ENCODE assay signal across 1 cellular context in the genomic region with DNA sequence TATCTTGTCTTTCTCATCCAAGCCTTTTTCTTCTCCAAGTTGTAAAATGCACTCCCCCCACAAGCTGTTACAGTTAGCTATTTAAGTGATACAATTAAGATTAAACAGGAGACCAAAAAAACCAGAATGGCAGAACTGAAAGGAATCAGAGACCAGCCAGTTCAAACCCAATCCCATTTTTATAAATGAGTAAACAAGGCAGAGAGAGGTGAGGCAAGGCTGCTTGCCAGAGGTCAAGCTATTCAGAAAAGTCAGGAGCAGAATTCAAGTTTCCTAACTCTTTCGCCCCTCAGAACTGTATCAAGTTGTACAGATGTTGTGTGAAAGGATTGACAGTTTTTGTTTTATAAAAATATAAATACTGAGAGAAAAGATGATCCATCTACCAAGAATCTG.
A peak's percentile ranks its signal among the peaks of the same experiment; 100 is the strongest.
TF ChIP-seq lines count a peak whose summit lies in the region.

No MANE protein-coding gene starts in this region.

TF ChIP-seq in K562, 482 proteins besides CTCF, POLR2A, EP300 and RAD21:
- TF ChIP-seq, protein P1, sequence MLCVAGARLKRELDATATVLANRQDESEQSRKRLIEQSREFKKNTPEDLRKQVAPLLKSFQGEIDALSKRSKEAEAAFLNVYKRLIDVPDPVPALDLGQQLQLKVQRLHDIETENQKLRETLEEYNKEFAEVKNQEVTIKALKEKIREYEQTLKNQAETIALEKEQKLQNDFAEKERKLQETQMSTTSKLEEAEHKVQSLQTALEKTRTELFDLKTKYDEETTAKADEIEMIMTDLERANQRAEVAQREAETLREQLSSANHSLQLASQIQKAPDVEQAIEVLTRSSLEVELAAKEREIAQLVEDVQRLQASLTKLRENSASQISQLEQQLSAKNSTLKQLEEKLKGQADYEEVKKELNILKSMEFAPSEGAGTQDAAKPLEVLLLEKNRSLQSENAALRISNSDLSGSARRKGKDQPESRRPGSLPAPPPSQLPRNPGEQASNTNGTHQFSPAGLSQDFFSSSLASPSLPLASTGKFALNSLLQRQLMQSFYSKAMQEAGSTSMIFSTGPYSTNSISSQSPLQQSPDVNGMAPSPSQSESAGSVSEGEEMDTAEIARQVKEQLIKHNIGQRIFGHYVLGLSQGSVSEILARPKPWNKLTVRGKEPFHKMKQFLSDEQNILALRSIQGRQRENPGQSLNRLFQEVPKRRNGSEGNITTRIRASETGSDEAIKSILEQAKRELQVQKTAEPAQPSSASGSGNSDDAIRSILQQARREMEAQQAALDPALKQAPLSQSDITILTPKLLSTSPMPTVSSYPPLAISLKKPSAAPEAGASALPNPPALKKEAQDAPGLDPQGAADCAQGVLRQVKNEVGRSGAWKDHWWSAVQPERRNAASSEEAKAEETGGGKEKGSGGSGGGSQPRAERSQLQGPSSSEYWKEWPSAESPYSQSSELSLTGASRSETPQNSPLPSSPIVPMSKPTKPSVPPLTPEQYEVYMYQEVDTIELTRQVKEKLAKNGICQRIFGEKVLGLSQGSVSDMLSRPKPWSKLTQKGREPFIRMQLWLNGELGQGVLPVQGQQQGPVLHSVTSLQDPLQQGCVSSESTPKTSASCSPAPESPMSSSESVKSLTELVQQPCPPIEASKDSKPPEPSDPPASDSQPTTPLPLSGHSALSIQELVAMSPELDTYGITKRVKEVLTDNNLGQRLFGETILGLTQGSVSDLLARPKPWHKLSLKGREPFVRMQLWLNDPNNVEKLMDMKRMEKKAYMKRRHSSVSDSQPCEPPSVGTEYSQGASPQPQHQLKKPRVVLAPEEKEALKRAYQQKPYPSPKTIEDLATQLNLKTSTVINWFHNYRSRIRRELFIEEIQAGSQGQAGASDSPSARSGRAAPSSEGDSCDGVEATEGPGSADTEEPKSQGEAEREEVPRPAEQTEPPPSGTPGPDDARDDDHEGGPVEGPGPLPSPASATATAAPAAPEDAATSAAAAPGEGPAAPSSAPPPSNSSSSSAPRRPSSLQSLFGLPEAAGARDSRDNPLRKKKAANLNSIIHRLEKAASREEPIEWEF (CRISPR knock-in tag; IDR thresholded peaks at IDR 0.05), result peak; percentile 11; the same call in 1 of the 2 replicates
- no peak for TF ChIP-seq ZNF584 (CRISPR knock-in tag; IDR thresholded peaks at IDR 0.05; ENCODE audit: low read depth)
- no peak for TF ChIP-seq SIN3A (IDR thresholded peaks at IDR 0.05; ENCODE audit: borderline replicate concordance in 2 of 2, control insufficient read depth in 1 of 2, low read depth in 2 of 2, low read length in 2 of 2)
- TF ChIP-seq FOXK2 (conservative IDR thresholded peaks at IDR 0.05 in 1 of 2, IDR thresholded peaks at IDR 0.05 in 1 of 2; ENCODE audit: low read depth in 2 of 2), result peak in 1 of 2 experiments; percentile 25; a peak in 1 of 4 replicates
- no peak for TF ChIP-seq MYNN (IDR thresholded peaks at IDR 0.05)
- no peak for TF ChIP-seq MYNN (CRISPR knock-in tag; IDR thresholded peaks at IDR 0.05)
- no peak for TF ChIP-seq ZNF766 (CRISPR knock-in tag; conservative IDR thresholded peaks at IDR 0.05)
